In the genomic region with DNA sequence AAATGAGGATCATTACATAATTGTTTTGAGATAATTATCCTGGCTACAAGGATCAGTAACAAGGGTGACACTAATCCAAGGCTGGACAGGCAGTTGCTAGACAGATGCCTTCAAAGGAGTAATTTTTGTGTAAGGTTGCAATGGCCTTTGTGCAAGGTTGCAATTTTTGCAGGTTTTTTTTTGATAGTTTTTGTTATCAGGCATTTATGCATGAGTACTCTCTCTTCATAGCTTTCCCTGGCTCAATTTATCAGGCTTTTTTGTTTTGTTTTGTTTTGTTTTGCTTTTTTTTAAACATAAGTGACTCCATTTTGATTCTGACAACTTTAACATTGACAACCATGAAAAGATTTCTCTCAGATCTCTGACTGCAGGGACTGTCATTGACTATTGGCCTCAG, we compare ENCODE assay signal across 19 cellular contexts.
"Had no signal": no experiment of that assay in that cellular context is flagged by ENCODE, and none has a peak within 500 bp of the region (broad histone marks: within the 10 kb centered on the region; RNA-seq: fewer than 3 reads in every experiment).

No MANE protein-coding gene starts in this region.

- H3K27me3 Mint-ChIP-seq: activated CD8-positive, alpha-beta T cell treated with anti-CD3 and anti-CD28 coated beads for 36 hours; activated naive CD8-positive, alpha-beta T cell treated with anti-CD3 and anti-CD28 coated beads, Interleukin-2, amount 10 ng/mL, durations not matched to agents 7 days and 5 days; dendritic cell treated with granulocyte-macrophage colony-stimulating factor and Interleukin-4, amounts not matched to agents 40 ng/mL and 50 ng/mL, for 4 days; effector memory CD8-positive, alpha-beta T cell had no signal

- ATAC-seq: activated CD8-positive, alpha-beta T cell treated with anti-CD3 and anti-CD28 coated beads for 36 hours; activated T-cell treated with anti-CD3 and anti-CD28 coated beads, Interleukin-2, amount 50 U/mL, for 72 hours; effector memory CD8-positive, alpha-beta T cell; lower lobe of right lung; natural killer cell; stimulated activated naive CD8-positive, alpha-beta T cell treated with anti-CD3 and anti-CD28 coated beads, Interleukin-15, Interleukin-2, amounts not matched to agents 100 U/mL and 50 U/mL, for 24 hours had no signal

- H3K4me1 Mint-ChIP-seq: natural killer cell had no signal

- H3K27ac Mint-ChIP-seq: activated CD8-positive, alpha-beta T cell treated with anti-CD3 and anti-CD28 coated beads for 36 hours; activated naive CD8-positive, alpha-beta T cell treated with anti-CD3 and anti-CD28 coated beads, Interleukin-2, amount 10 ng/mL, durations not matched to agents 7 days and 5 days; activated T-cell treated with anti-CD3 and anti-CD28 coated beads, Interleukin-2, amount 50 U/mL, for 72 hours; dendritic cell treated with granulocyte-macrophage colony-stimulating factor and Interleukin-4, amounts not matched to agents 40 ng/mL and 50 ng/mL, for 4 days; effector memory CD8-positive, alpha-beta T cell; natural killer cell had no signal

- H3K9me3 ChIP-seq: lower lobe of right lung, mucosa of descending colon, psoas muscle, sigmoid colon had no signal

- H3K4me1 ChIP-seq: lower lobe of right lung had no signal

- H3K9me3 Mint-ChIP-seq: activated CD8-positive, alpha-beta T cell treated with anti-CD3 and anti-CD28 coated beads for 36 hours; activated T-cell treated with anti-CD3 and anti-CD28 coated beads, Interleukin-2, amount 50 U/mL, for 72 hours; dendritic cell treated with granulocyte-macrophage colony-stimulating factor and Interleukin-4, amounts not matched to agents 40 ng/mL and 50 ng/mL, for 4 days; effector memory CD8-positive, alpha-beta T cell; natural killer cell had no signal

- H3K27ac ChIP-seq: hepatocyte, lower lobe of right lung had no signal

- H3K27me3 ChIP-seq: hepatocyte, sigmoid colon had no signal

- DNase-seq: activated CD4-positive, alpha-beta T cell treated with anti-CD3 and anti-CD28 coated beads for 4 hours; activated CD8-positive, alpha-beta memory T cell treated with anti-CD3 and anti-CD28 coated beads, Interleukin-2, amount 50 U/mL, for 4 hours; activated CD8-positive, alpha-beta T cell treated with anti-CD3 and anti-CD28 coated beads for 36 hours; activated gamma-delta T cell treated with Interleukin-2 at 50 U/mL for 16 hours; activated naive CD8-positive, alpha-beta T cell treated with anti-CD3 and anti-CD28 coated beads, Interleukin-2, amount 10 ng/mL, durations not matched to agents 7 days and 5 days; activated T-cell treated with anti-CD3 and anti-CD28 coated beads, Interleukin-2, amount 50 U/mL, for 72 hours; central memory CD4-positive, alpha-beta T cell; effector memory CD8-positive, alpha-beta T cell; lower lobe of right lung; mucosa of descending colon; natural killer cell; occipital lobe; psoas muscle; sigmoid colon; stimulated activated CD4-positive, alpha-beta T cell treated with anti-CD3 and anti-CD28 coated beads, Interleukin-2, amount 100 ng/mL, for 48 hours; stimulated activated naive CD8-positive, alpha-beta T cell treated with anti-CD3 and anti-CD28 coated beads, Interleukin-15, Interleukin-2, amounts not matched to agents 100 U/mL and 50 U/mL, for 24 hours; T-helper 1 cell had no signal

- H3K36me3 ChIP-seq: lower lobe of right lung had no signal

- H3K4me3 ChIP-seq: hepatocyte, lower lobe of right lung, mucosa of descending colon, psoas muscle, sigmoid colon had no signal

- H3K36me3 Mint-ChIP-seq: activated naive CD8-positive, alpha-beta T cell treated with anti-CD3 and anti-CD28 coated beads, Interleukin-2, amount 10 ng/mL, durations not matched to agents 7 days and 5 days; natural killer cell had no signal

- H3K79me2 ChIP-seq: hepatocyte had no signal

- H2AFZ ChIP-seq: hepatocyte had no signal

- H3K4me3 Mint-ChIP-seq: activated CD8-positive, alpha-beta T cell treated with anti-CD3 and anti-CD28 coated beads for 36 hours; activated naive CD8-positive, alpha-beta T cell treated with anti-CD3 and anti-CD28 coated beads, Interleukin-2, amount 10 ng/mL, durations not matched to agents 7 days and 5 days; activated T-cell treated with anti-CD3 and anti-CD28 coated beads, Interleukin-2, amount 50 U/mL, for 72 hours; dendritic cell treated with granulocyte-macrophage colony-stimulating factor and Interleukin-4, amounts not matched to agents 40 ng/mL and 50 ng/mL, for 4 days; effector memory CD8-positive, alpha-beta T cell; natural killer cell had no signal

- H3K4me2 ChIP-seq: hepatocyte had no signal
